In genomic region chr6:27472617-27473400, GRCh38 we compare ENCODE assay signal across 8 cellular contexts. TPM values are rescaled to one million over a fixed set of nuclear protein-coding genes. Genes with fewer than 3 reads are reported as not detected.
DNase-seq lines count a peak whose midpoint lies in the region; ATAC-seq, FAIRE-seq and TF ChIP-seq lines count a peak whose summit lies in the region.

Gene ZNF184 (minus strand): TSS chr6:27473105. CDS start chr6:27472294, 811 bp downstream.

- DNase-seq in Caco-2 (peak; percentile 97 to 98), HTR-8/SVneo (ENCODE audit: insufficient read length, low spot score) (peak; percentile 91), NOMO-1 treated with dmso at 0.1 percent for 144 hours (lab: John Stamatoyannopoulos, UW; ENCODE audit: unreplicated experiment) (peak; percentile 97), mesendoderm (peak; percentile 100)
- DNase-seq in activated CD8-positive, alpha-beta memory T cell treated with anti-CD3 and anti-CD28 coated beads, Interleukin-2, amount 10 ng/mL, durations not matched to agents 7 days and 5 days: peak; percentile 93
- DNase-seq in stimulated activated CD8-positive, alpha-beta memory T cell treated with anti-CD3 and anti-CD28 coated beads, Interleukin-15, amount 100 ng/mL, for 1 hour (ENCODE audit: low read depth): peak; percentile 51

- H2BK15ac ChIP-seq in mesendoderm (replicated peaks; ENCODE audit: low read depth): no peak within 1 kb of the TSS

- peak in 1 of 2 experiments; percentile 18 for TF ChIP-seq CTCF in Caco-2 (IDR thresholded peaks at IDR 0.05; ENCODE audit: insufficient read depth in 1 of 2, low read depth in 1 of 2, low read length in 1 of 2, severe bottlenecking in 1 of 2, unreplicated experiment in 1 of 2)

- H4K8ac ChIP-seq in mesendoderm (ENCODE audit: low read depth, low read length): no peak within 1 kb of the TSS

- peaks cover 2% of the 10 kb centered on the region for H3K79me1 ChIP-seq in mesendoderm (ENCODE audit: low read length)

- peak within 1 kb of the TSS; percentile 59 for H3K4me2 ChIP-seq in mesendoderm (ENCODE audit: low read length)

- peaks cover 6% of the 10 kb centered on the region for H3K4me1 Mint-ChIP-seq in Caco-2 (ENCODE audit: low read depth, unreplicated experiment)
- H3K4me1 Mint-ChIP-seq in activated CD8-positive, alpha-beta memory T cell treated with anti-CD3 and anti-CD28 coated beads, Interleukin-2, amount 10 ng/mL, durations not matched to agents 7 days and 5 days: peaks cover 46% of the 10 kb centered on the region

- H3K27me3 ChIP-seq in Caco-2 (replicated peaks; ENCODE audit: control insufficient read depth, insufficient read depth, low read length) (no peaks in the 10 kb centered on the region), endocrine pancreas (ENCODE audit: control insufficient read depth, insufficient read depth, low read length) (no peaks in the 10 kb centered on the region), mesendoderm (ENCODE audit: insufficient read depth, low read length, poor library complexity) (no peaks in the 10 kb centered on the region)

- H3K4me3 Mint-ChIP-seq in Caco-2 (ENCODE audit: unreplicated experiment): peak within 1 kb of the TSS; percentile 96
- peak within 1 kb of the TSS; percentile 90 for H3K4me3 Mint-ChIP-seq in activated CD8-positive, alpha-beta memory T cell treated with anti-CD3 and anti-CD28 coated beads, Interleukin-2, amount 10 ng/mL, durations not matched to agents 7 days and 5 days

- CTCF ChIA-PET in Caco-2 (lab: Charles Lee): interaction anchor here (0.6 to 1.6 kb wide), 7 partner anchors 52 to 279 kb away, joined by 3 to 7 read pairs (median 4); partner anchors contain the start of gene ZNF391
- CTCF ChIA-PET in activated CD8-positive, alpha-beta memory T cell treated with anti-CD3 and anti-CD28 coated beads, Interleukin-2, amount 10 ng/mL, durations not matched to agents 7 days and 5 days (lab: Charles Lee): interaction anchor here (0.8 to 1.6 kb wide), 8 partner anchors 46 to 422 kb away, joined by 3 to 5 read pairs (median 4); no protein-coding TSS in a partner anchor

- H3K4ac ChIP-seq in mesendoderm (ENCODE audit: low read depth, low read length): peak within 1 kb of the TSS; percentile 41

- peak within 1 kb of the TSS; percentile 83 for H3K27ac ChIP-seq in mesendoderm (ENCODE audit: low read depth, low read length)

- peak; percentile 84 for ATAC-seq in GM21367 (IDR thresholded peaks at IDR 0.05; ENCODE audit: unreplicated experiment)
- ATAC-seq in activated CD8-positive, alpha-beta memory T cell treated with anti-CD3 and anti-CD28 coated beads, Interleukin-2, amount 10 ng/mL, durations not matched to agents 7 days and 5 days: peak; percentile 91

- H3K9ac ChIP-seq in endocrine pancreas (ENCODE audit: control insufficient read depth, insufficient read depth, low read length) (peak within 1 kb of the TSS; percentile 92), mesendoderm (ENCODE audit: low read length) (peak within 1 kb of the TSS; percentile 77)

- H3K23ac ChIP-seq in mesendoderm (ENCODE audit: low read length): no peak within 1 kb of the TSS

- no peak within 1 kb of the TSS for H2BK120ac ChIP-seq in mesendoderm (ENCODE audit: low read depth, low read length)

- peak; percentile 95 for FAIRE-seq in HTR-8/SVneo (lab: Jason Lieb, UNC)

- no peak within 1 kb of the TSS for H4K5ac ChIP-seq in mesendoderm (ENCODE audit: low read length)

- H3K36me3 Mint-ChIP-seq in Caco-2 (ENCODE audit: insufficient read depth, unreplicated experiment): peaks cover 15% of the 10 kb centered on the region
- peaks cover 41% of the 10 kb centered on the region for H3K36me3 Mint-ChIP-seq in activated CD8-positive, alpha-beta memory T cell treated with anti-CD3 and anti-CD28 coated beads, Interleukin-2, amount 10 ng/mL, durations not matched to agents 7 days and 5 days

- peak within 1 kb of the TSS; percentile 8 for H3K18ac ChIP-seq in mesendoderm (ENCODE audit: low read length)

- peak within 1 kb of the TSS; percentile 90 for H3K56ac ChIP-seq in mesendoderm (ENCODE audit: low read length)

- no peak within 1 kb of the TSS for H2AK5ac ChIP-seq in mesendoderm (ENCODE audit: low read length)

- H3K36me3 ChIP-seq in Caco-2 (ENCODE audit: control insufficient read depth, insufficient read depth, low read length): no peaks in the 10 kb centered on the region
- no peaks in the 10 kb centered on the region for H3K36me3 ChIP-seq in endocrine pancreas (ENCODE audit: control insufficient read depth, insufficient read depth, low read length)
- H3K36me3 ChIP-seq in mesendoderm (ENCODE audit: control insufficient read depth, insufficient read depth, low read length): no peaks in the 10 kb centered on the region

- H3K9me3 Mint-ChIP-seq in Caco-2 (ENCODE audit: unreplicated experiment): no peaks in the 10 kb centered on the region
- H3K9me3 Mint-ChIP-seq in activated CD8-positive, alpha-beta memory T cell treated with anti-CD3 and anti-CD28 coated beads, Interleukin-2, amount 10 ng/mL, durations not matched to agents 7 days and 5 days (ENCODE audit: low read depth): peaks cover 6% of the 10 kb centered on the region

- H3K27me3 Mint-ChIP-seq in Caco-2 (ENCODE audit: insufficient read depth, unreplicated experiment): no peaks in the 10 kb centered on the region
- no peaks in the 10 kb centered on the region for H3K27me3 Mint-ChIP-seq in activated CD8-positive, alpha-beta memory T cell treated with anti-CD3 and anti-CD28 coated beads, Interleukin-2, amount 10 ng/mL, durations not matched to agents 7 days and 5 days

- no CpG with 5 or more reads among the region's 56 CpGs for WGBS in mesendoderm (ENCODE audit: extremely low coverage, insufficient coverage, low lambda C conversion rate)

- no peaks in the 10 kb centered on the region for H3K9me3 ChIP-seq in Caco-2
- H3K9me3 ChIP-seq in endocrine pancreas (ENCODE audit: control insufficient read depth, low read length): no peaks in the 10 kb centered on the region

- H3K27ac Mint-ChIP-seq in Caco-2 (ENCODE audit: unreplicated experiment): peak within 1 kb of the TSS; percentile 95
- peak within 1 kb of the TSS; percentile 98 for H3K27ac Mint-ChIP-seq in activated CD8-positive, alpha-beta memory T cell treated with anti-CD3 and anti-CD28 coated beads, Interleukin-2, amount 10 ng/mL, durations not matched to agents 7 days and 5 days

- no TSS peak for BruUV-seq in Caco-2 (replicated peaks; lab: Mats Ljungman, UMichigan)

- H3K4me3 ChIP-seq in Caco-2 (ENCODE audit: low read depth, low read length) (peak within 1 kb of the TSS; percentile 69), endocrine pancreas (ENCODE audit: control insufficient read depth, insufficient read depth, low read length) (peak within 1 kb of the TSS; percentile 93), mesendoderm (ENCODE audit: low read length) (peak within 1 kb of the TSS; percentile 88)

- POLR2A ChIA-PET in Caco-2 (lab: Charles Lee): interaction anchor here (0.5 to 1.9 kb wide), 13 partner anchors 13 to 1476 kb away, joined by 3 to 15 read pairs (median 5); partner anchors contain the start of gene ZSCAN31

- H3K4me1 ChIP-seq in Caco-2: peaks cover 3% of the 10 kb centered on the region; the same call in 1 of the 2 replicates
- peaks cover 16% of the 10 kb centered on the region for H3K4me1 ChIP-seq in endocrine pancreas (ENCODE audit: control insufficient read depth, insufficient read depth, low read length)
- H3K4me1 ChIP-seq in mesendoderm (ENCODE audit: control insufficient read depth, low read depth, low read length): no peaks in the 10 kb centered on the region

- intact Hi-C loops in Caco-2 (cut with micrococcal nuclease; ENCODE audit: unreplicated experiment): loop anchor here (1.0 to 10.0 kb wide), 4 partner anchors 86 to 422 kb away; partner anchors contain the start of gene ZNF391

- no peak within 1 kb of the TSS for H2BK5ac ChIP-seq in mesendoderm (ENCODE audit: low read length)

- H3K79me2 ChIP-seq in mesendoderm (ENCODE audit: control insufficient read depth, insufficient read depth, low read length): no peaks in the 10 kb centered on the region

RNA-seq across cellular contexts. Expression of gene ZNF184, which starts in this region (rescaled TPM):
- 3.9 and 4.4 TPM in 2 replicates for total RNA-seq in Caco-2 (2022)
- 10 to 100 TPM; 12.4 to 12.9 TPM for total RNA-seq in activated CD8-positive, alpha-beta memory T cell treated with anti-CD3 and anti-CD28 coated beads, Interleukin-2, amount 10 ng/mL, durations not matched to agents 7 days and 5 days
- 10.0 TPM for polyA plus RNA-seq in mesendoderm (2013, experiment 1 of 2)
- polyA plus RNA-seq in mesendoderm (2013, experiment 2 of 2): 10.3 TPM

Comparison
In these comparisons a context has a peak if more than half of its experiments do, and no peak if none do; other contexts are left out.
1. Peak in every context shown above with its lines: DNase-seq, ATAC-seq, H3K4me3 ChIP-seq and H3K27ac ChIP-seq.